ENCODE assay signal across 8 cellular contexts in the genomic region with DNA sequence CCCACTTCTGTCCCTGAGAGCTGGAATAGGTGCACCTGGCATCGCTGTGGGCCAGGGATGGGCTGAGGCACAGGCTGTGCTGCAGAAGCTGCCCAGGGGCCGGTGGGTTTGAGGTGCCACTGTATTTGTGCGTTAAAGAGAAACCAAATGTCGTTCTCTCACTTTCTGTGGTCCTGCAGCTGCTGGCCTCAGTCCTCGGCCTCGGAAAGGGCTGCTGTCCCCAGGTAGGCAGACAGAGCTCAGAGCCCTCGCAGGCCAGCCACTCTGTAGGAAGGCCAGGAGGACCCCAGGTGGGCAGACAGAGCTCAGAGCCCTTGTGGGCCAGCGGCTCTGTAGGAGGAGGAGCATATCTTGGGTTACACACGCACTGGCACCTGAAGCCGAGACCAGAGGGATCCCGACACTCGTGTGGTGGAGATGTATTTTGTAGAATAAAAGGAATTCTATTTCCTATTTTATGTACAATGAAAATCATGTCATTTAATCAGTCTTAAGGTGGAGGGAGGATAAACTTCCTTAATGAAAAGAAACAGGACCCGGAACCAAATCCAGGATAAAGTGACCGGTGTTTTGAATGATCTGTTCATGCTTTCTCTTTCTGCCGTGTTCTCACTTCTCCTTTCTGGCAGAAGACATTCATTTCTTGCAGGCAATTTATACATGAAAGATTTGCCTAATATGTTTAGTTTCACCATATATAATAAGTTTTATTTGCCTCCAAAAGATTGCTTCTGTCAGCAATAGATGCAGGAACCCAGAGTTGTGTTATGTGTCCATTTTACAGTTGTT. TPM values are rescaled to one million over a fixed set of nuclear protein-coding genes. Genes with fewer than 3 reads are reported as not detected.
A peak's percentile ranks its signal among the peaks of the same experiment; 100 is the strongest.
DNase-seq lines count a peak whose midpoint lies in the region; ATAC-seq, FAIRE-seq and TF ChIP-seq lines count a peak whose summit lies in the region.

No MANE protein-coding gene starts in this region.

- no peaks in the 10 kb centered on the region for H3K4me1 ChIP-seq in small intestine (ENCODE audit: control insufficient read depth in 2 of 2, insufficient read depth in 1 of 2, low read depth in 1 of 2, low read length in 1 of 2)

- peak; percentile 51 for ATAC-seq in GM19463 (IDR thresholded peaks at IDR 0.05; ENCODE audit: unreplicated experiment)
- ATAC-seq in HG03521 (IDR thresholded peaks at IDR 0.05; ENCODE audit: unreplicated experiment), result peak; percentile 51
- ATAC-seq in omental fat pad (ENCODE audit: low FRiP score), result no peak

- H3K4me3 ChIP-seq in coronary artery (peak overlapping the region; percentile 61), small intestine (ENCODE audit: low read depth in 1 of 2, low read length in 2 of 2) (no peak overlapping the region)

- H3K36me3 ChIP-seq in small intestine (ENCODE audit: control insufficient read depth in 2 of 2, insufficient read depth in 2 of 2, low read length in 2 of 2), result no peaks in the 10 kb centered on the region

- no peak for FAIRE-seq in small intestine (lab: Jason Lieb, UNC)

- H3K27me3 ChIP-seq in small intestine (ENCODE audit: control insufficient read depth in 2 of 2, insufficient read depth in 2 of 2, low read length in 2 of 2), result no peaks in the 10 kb centered on the region

- no peak for TF ChIP-seq CTCF in coronary artery (IDR thresholded peaks at IDR 0.05)
- no peak for TF ChIP-seq CTCF in omental fat pad (IDR thresholded peaks at IDR 0.05)

- 67 to 93% (median 80%) methylated on average over 15 of the region's 15 CpGs for WGBS in small intestine, 3 donors

- H3K9me3 ChIP-seq in small intestine (ENCODE audit: control insufficient read depth, low read depth), result no peaks in the 10 kb centered on the region

- DNase-seq in coronary artery (ENCODE audit: low spot score) (no peak), small intestine (no peak), omental fat pad (ENCODE audit: low spot score) (no peak), foreskin melanocyte (no peak)
- no peak for DNase-seq in stimulated activated CD4-positive, alpha-beta T cell treated with anti-CD3 and anti-CD28 coated beads, Interleukin-15, amount 100 ng/mL, for 24 hours
- DNase-seq in activated effector memory CD4-positive, alpha-beta T cell treated with anti-CD3 and anti-CD28 coated beads, Interleukin-2, amount 50 U/mL, for 16 hours, result no peak

- H3K27ac ChIP-seq in coronary artery (peak overlapping the region; percentile 66 to 87), small intestine (ENCODE audit: low read depth in 1 of 2, low read length in 1 of 2) (peak overlapping the region; percentile 15 to 74)

RNA-seq across cellular contexts. Expression of a gene that starts 54.4 kb away (rescaled TPM):
- under 1 TPM in 1 of 3 donors, not detected in 2; 0.21 TPM for polyA plus RNA-seq in small intestine
- total RNA-seq in omental fat pad, result not detected
